In genomic region chr7:139566075-139566474, GRCh38 we compare ENCODE assay signal across 16 cellular contexts. TPM values are rescaled to one million over a fixed set of nuclear protein-coding genes. Genes with fewer than 3 reads are reported as not detected.
DNase-seq lines count a peak whose midpoint lies in the region; ATAC-seq, FAIRE-seq and TF ChIP-seq lines count a peak whose summit lies in the region.
"Had no signal": no experiment of that assay in that cellular context is flagged by ENCODE, and none has a peak within 500 bp of the region (broad histone marks: within the 10 kb centered on the region; RNA-seq: fewer than 3 reads in every experiment).

No MANE protein-coding gene starts in this region.

- in situ Hi-C loops in HepG2 (cut with HindIII; ENCODE audit: extremely low pct_ligation_motif_present, low pct_unique_long_range_greater_than_20kb), result no loop called here

- no peak for FAIRE-seq in HepG2 (lab: Jason Lieb, UNC)
- FAIRE-seq: A549, K562, RCC 7860 had no signal

- POLR2A ChIA-PET in HepG2 (lab: Yijun Ruan, JAX), result no interaction called here

- no TSS peak for BruUV-seq in HepG2 (replicated peaks; lab: Mats Ljungman, UMichigan)

- H3K79me2 ChIP-seq in HepG2 (ENCODE audit: insufficient read depth, low read length), result no peaks in the 10 kb centered on the region

- no peaks in the 10 kb centered on the region for H3K27me3 ChIP-seq in HepG2 (ENCODE audit: control insufficient read depth in 1 of 2, insufficient read depth in 2 of 2, low read length in 2 of 2)
- H3K27me3 ChIP-seq in right lobe of liver, result no peaks in the 10 kb centered on the region
- no peaks in the 10 kb centered on the region for H3K27me3 ChIP-seq in neuronal stem cell (ENCODE audit: control insufficient read depth in 3 of 3, insufficient read depth in 3 of 3, low read depth in 1 of 3, low read length in 3 of 3)
- H3K27me3 ChIP-seq in dorsolateral prefrontal cortex, result no peaks in the 10 kb centered on the region
- H3K27me3 ChIP-seq: BLaER1 treated with 17β-estradiol and CSF1 and Interleukin-3, amounts not matched to agents 10 nM and 100 nM had no signal

- H3K9ac ChIP-seq in HepG2 (ENCODE audit: insufficient read depth, low read depth, low read length), result no peak overlapping the region
- H3K9ac ChIP-seq in neuronal stem cell (ENCODE audit: low read depth, low read length, poor library complexity), result no peak overlapping the region
- H3K9ac ChIP-seq: BLaER1 treated with 17β-estradiol and CSF1 and Interleukin-3, amounts not matched to agents 10 nM and 100 nM had no signal

- CTCF ChIA-PET in HepG2 (lab: Yijun Ruan, JAX; ENCODE audit: low intra/inter-chr PET ratio, low total read pairs), result no interaction called here

- H2AK5ac ChIP-seq in neuronal stem cell (ENCODE audit: low read depth, low read length), result no peak overlapping the region

- H4K20me1 ChIP-seq in HepG2 (ENCODE audit: insufficient read depth, low read length), result peaks cover 3% of the 10 kb centered on the region; the same call in 1 of the 2 replicates

- WGBS in HepG2 (ENCODE audit: low lambda C conversion rate), result 94% methylated on average over 6 of the region's 6 CpGs
- WGBS in right lobe of liver (ENCODE audit: insufficient coverage, low coverage, low lambda C conversion rate, missing lambda C conversion rate), result 92% methylated on average over 2 of the region's 6 CpGs
- no CpG with 5 or more reads among the region's 6 CpGs for WGBS in neuronal stem cell (ENCODE audit: extremely low coverage in 2 of 2, insufficient read length in 2 of 2, insufficient replicate concordance in 1 of 2), 2 donors

- TF ChIP-seq POLR2A in HepG2 (IDR thresholded peaks at IDR 0.05; ENCODE audit: insufficient read depth in 1 of 2, low read depth in 2 of 2, low read length in 2 of 2), result no peak
- TF ChIP-seq POLR2A in right lobe of liver (IDR thresholded peaks at IDR 0.05), result no peak

- peaks cover 38% of the 10 kb centered on the region for H3K4me1 ChIP-seq in HepG2 (ENCODE audit: insufficient read depth, low read length)
- H3K4me1 ChIP-seq in right lobe of liver, result no peaks in the 10 kb centered on the region
- peaks cover 0 to 13% of the 10 kb centered on the region in 2 donors for H3K4me1 ChIP-seq in neuronal stem cell (ENCODE audit: control insufficient read depth in 2 of 2, insufficient read depth in 1 of 2, low read depth in 1 of 2, low read length in 2 of 2)
- H3K4me1 ChIP-seq: A549 had no signal

- TF ChIP-seq CTCF in HepG2 (CRISPR knock-in tag; IDR thresholded peaks at IDR 0.05), result no peak
- TF ChIP-seq CTCF in right lobe of liver (IDR thresholded peaks at IDR 0.05), result no peak
- no peak for TF ChIP-seq CTCF in coronary artery (IDR thresholded peaks at IDR 0.05)
- TF ChIP-seq CTCF in dorsolateral prefrontal cortex (IDR thresholded peaks at IDR 0.05 in 54 of 56, conservative IDR thresholded peaks at IDR 0.05 in 2 of 56; ENCODE audit: low read depth in 1 of 56, partially characterized antibody in 56 of 56), result no peak

- H2BK12ac ChIP-seq in neuronal stem cell (ENCODE audit: low read length), result no peak overlapping the region

- H3K4me2 ChIP-seq in HepG2 (ENCODE audit: low read depth, low read length) (no peak overlapping the region), neuronal stem cell (ENCODE audit: insufficient read depth, low read length, poor library complexity, severe bottlenecking) (no peak overlapping the region)
- H3K4me2 ChIP-seq: A549; BLaER1 treated with 17β-estradiol and CSF1 and Interleukin-3, amounts not matched to agents 10 nM and 100 nM had no signal

- H2BK5ac ChIP-seq in neuronal stem cell (ENCODE audit: low read length), result no peak overlapping the region

- H3K4ac ChIP-seq in neuronal stem cell (ENCODE audit: low read length), result no peak overlapping the region

- peak overlapping the region; percentile 77 for H3K18ac ChIP-seq in neuronal stem cell (ENCODE audit: low read length)

- H2BK15ac ChIP-seq in neuronal stem cell (ENCODE audit: low read length), result no peak overlapping the region

- H3K9me3 ChIP-seq in HepG2 (ENCODE audit: low read length) (no peaks in the 10 kb centered on the region), right lobe of liver (no peaks in the 10 kb centered on the region), neuronal stem cell (replicated peaks in 1 of 2; ENCODE audit: control insufficient read depth in 2 of 2, insufficient read depth in 1 of 2, low read depth in 1 of 2, low read length in 2 of 2) (peaks cover 0 to 2% of the 10 kb centered on the region in 2 donors)
- H3K9me3 ChIP-seq: A549; BLaER1 treated with 17β-estradiol and CSF1 and Interleukin-3, amounts not matched to agents 10 nM and 100 nM; Caco-2 had no signal

- no peak overlapping the region for H3K14ac ChIP-seq in neuronal stem cell (ENCODE audit: low read length)

- no peak overlapping the region for H3K27ac ChIP-seq in HepG2 (ENCODE audit: extremely low read length, insufficient read depth, low read length)
- no peak overlapping the region for H3K27ac ChIP-seq in right lobe of liver
- H3K27ac ChIP-seq in coronary artery, result no peak overlapping the region
- peak overlapping the region; percentile 11 for H3K27ac ChIP-seq in neuronal stem cell (replicated peaks; ENCODE audit: low read length)
- peak overlapping the region in 5 of 59 donors; percentile 9 to 40 (median 24) for H3K27ac ChIP-seq in dorsolateral prefrontal cortex
- H3K27ac ChIP-seq: A549 had no signal

- intact Hi-C loops in HepG2 (cut with micrococcal nuclease; ENCODE audit: unreplicated experiment), result no loop called here
- intact Hi-C loops in right lobe of liver (cut with DNase I), result no loop called here
- intact Hi-C loops in posterior vena cava (cut with DNase I), result no loop called here
- intact Hi-C loops in dorsolateral prefrontal cortex (cut with DNase I), result loop anchor here (5.0 to 10.0 kb wide), 2 partner anchors 59 to 131 kb away; no protein-coding TSS in a partner anchor

- no peak overlapping the region for H2BK120ac ChIP-seq in neuronal stem cell (ENCODE audit: low read depth, low read length)

- ATAC-seq in HepG2 (peak; percentile 11; the same call in 1 of the 3 replicates), right lobe of liver (no peak), GM18519 (IDR thresholded peaks at IDR 0.05; ENCODE audit: low FRiP score, unreplicated experiment) (no peak)
- ATAC-seq: A549, K562 had no signal

- no peak for DNase-seq in HepG2 (ENCODE audit: low spot score)
- no peak for DNase-seq in right lobe of liver
- peak; percentile 33 for DNase-seq in coronary artery (ENCODE audit: low spot score)
- no peak for DNase-seq in neuronal stem cell (ENCODE audit: low spot score)
- no peak for DNase-seq in posterior vena cava (ENCODE audit: low spot score)
- DNase-seq in dorsolateral prefrontal cortex, result no peak
- DNase-seq: DMS53, NCI-H187, NCI-H526 treated with DMSO at 0.1 percent for 48 hours, SHP77 treated with DMSO at 0.1 percent for 48 hours had no signal

- TF ChIP-seq RAD21 in HepG2 (CRISPR knock-in tag; IDR thresholded peaks at IDR 0.05), result no peak

- peak overlapping the region; percentile 62 for H4K91ac ChIP-seq in neuronal stem cell (ENCODE audit: low read depth, low read length, poor library complexity)

- H3K79me1 ChIP-seq in neuronal stem cell (ENCODE audit: low read depth, low read length), result no peaks in the 10 kb centered on the region

- no peak overlapping the region for H4K8ac ChIP-seq in neuronal stem cell (ENCODE audit: low read depth, low read length)

- H2AFZ ChIP-seq in HepG2 (ENCODE audit: low read length), result no peak overlapping the region
- H2AFZ ChIP-seq in neuronal stem cell (ENCODE audit: low read length), result no peak overlapping the region

- peaks cover 1 to 2% of the 10 kb centered on the region in 2 experiments; a peak in 3 of 5 replicates for H3K36me3 ChIP-seq in HepG2 (replicated peaks in 1 of 2; ENCODE audit: control insufficient read depth in 1 of 2, insufficient read depth in 2 of 2, low read length in 2 of 2)
- H3K36me3 ChIP-seq in right lobe of liver, result peaks cover 0 to 20% (median 5%) of the 10 kb centered on the region in 4 donors
- H3K36me3 ChIP-seq in neuronal stem cell (replicated peaks in 1 of 2; ENCODE audit: control insufficient read depth in 2 of 2, insufficient read depth in 2 of 2, low read length in 2 of 2), result peaks cover 0 to 40% of the 10 kb centered on the region in 2 donors

- H3K4me3 ChIP-seq in HepG2 (replicated peaks in 1 of 3; ENCODE audit: insufficient read depth in 1 of 3, low read depth in 2 of 3, low read length in 3 of 3) (no peak overlapping the region), right lobe of liver (no peak overlapping the region), coronary artery (no peak overlapping the region), neuronal stem cell (ENCODE audit: low read length in 2 of 2) (no peak overlapping the region), dorsolateral prefrontal cortex (no peak overlapping the region)
- H3K4me3 ChIP-seq: A549; BLaER1 treated with 17β-estradiol and CSF1 and Interleukin-3, amounts not matched to agents 10 nM and 100 nM; K562 had no signal

- no peak for TF ChIP-seq EP300 in HepG2 (IDR thresholded peaks at IDR 0.05; ENCODE audit: low read depth in 2 of 2, low read length in 2 of 2)
- TF ChIP-seq EP300 in HepG2 (CRISPR knock-in tag; IDR thresholded peaks at IDR 0.05; ENCODE audit: borderline replicate concordance), result no peak

- H3K23ac ChIP-seq in neuronal stem cell (ENCODE audit: low read depth, low read length, poor library complexity), result no peak overlapping the region

RNA-seq across cellular contexts. Expression of gene CLEC2L, which starts 42.6 kb away (rescaled TPM):
- total RNA-seq in HepG2 (2016; rRNA removed; fragmentation: Illumina TruSeq; extraction: Trizol) (0.20 TPM in 2 replicates), right lobe of liver (not detected), posterior vena cava (under 1 TPM in 1 of 2 donors, not detected in 1; 0.57 TPM), dorsolateral prefrontal cortex (10 to 100 TPM in 119 of 120 experiments, 1 to 10 TPM in 1; 9.6 to 68.0 (median 36.9) TPM)
- 0.20 and 0.26 TPM in 2 replicates for total RNA-seq in HepG2 (2016; cell fraction: cytosol; rRNA removed; fragmentation: Illumina TruSeq; extraction: Trizol; ENCODE audit: low read depth)
- 0.18 and 0.26 TPM in 2 replicates for total RNA-seq in HepG2 (2016; cell fraction: insoluble cytoplasmic fraction; rRNA removed; fragmentation: Illumina TruSeq; extraction: Trizol)
- 0.45 TPM in 1 of 2 replicates, not detected in the other for total RNA-seq in HepG2 (2016; cell fraction: membrane; rRNA removed; fragmentation: Illumina TruSeq; extraction: Trizol)
- not detected in 2 replicates for total RNA-seq in HepG2 (2016; cell fraction: nucleus; rRNA removed; fragmentation: Illumina TruSeq; extraction: Trizol)
- 0.25 and 0.56 TPM in 2 replicates for polyA plus RNA-seq in HepG2 (2011; rRNA removed)
- 0.28 and 0.48 TPM in 2 replicates for polyA plus RNA-seq in HepG2 (2011; cell fraction: cytosol; rRNA removed)
- 0.23 and 0.24 TPM in 2 replicates for polyA plus RNA-seq in HepG2 (2011; cell fraction: nucleus; rRNA removed)
- polyA plus RNA-seq in HepG2 (2012), result not detected in 2 replicates
- 0.07 and 0.22 TPM in 2 replicates for polyA plus RNA-seq in HepG2 (2016; cell fraction: cytosol; fragmentation: Illumina TruSeq; extraction: Trizol; ENCODE audit: low read depth)
- 0.29 and 0.39 TPM in 2 replicates for polyA plus RNA-seq in HepG2 (2016; cell fraction: insoluble cytoplasmic fraction; fragmentation: Illumina TruSeq; extraction: Trizol; ENCODE audit: low read depth)
- 0.48 and 0.54 TPM in 2 replicates for polyA plus RNA-seq in HepG2 (2016; cell fraction: membrane; fragmentation: Illumina TruSeq; extraction: Trizol; ENCODE audit: low read depth)
- 0.59 TPM in 1 of 2 replicates, not detected in the other for polyA plus RNA-seq in HepG2 (2016; cell fraction: nucleus; fragmentation: Illumina TruSeq; extraction: Trizol; ENCODE audit: insufficient read depth, low read depth)
- 0.70 TPM in 1 of 2 replicates, not detected in the other for polyA minus RNA-seq in HepG2 (2011; rRNA and poly(A)+ RNA removed; ENCODE audit: low replicate concordance)
- not detected in 2 replicates for polyA minus RNA-seq in HepG2 (2011; cell fraction: cytosol; rRNA and poly(A)+ RNA removed)
- not detected in 2 replicates for polyA minus RNA-seq in HepG2 (2011; cell fraction: nucleus; rRNA and poly(A)+ RNA removed)
- 1.5 TPM for polyA plus RNA-seq in neuronal stem cell (2013, experiment 1 of 2)
- polyA plus RNA-seq in neuronal stem cell (2013, experiment 2 of 2), result 1.6 TPM
- total RNA-seq: Caco-2 had no signal

Comparison
In these comparisons a context has a peak if more than half of its experiments do, and no peak if none do; other contexts are left out.
1. RNA of gene CLEC2L, which starts 42.6 kb away (total RNA-seq): 9.6 to 68.0 TPM in dorsolateral prefrontal cortex; 0.57 TPM in posterior vena cava, 0.18 to 0.45 TPM in HepG2 and not detected in right lobe of liver; every median in the first group is over 4 times any median in the second.
2. intact Hi-C loops: an anchor here in dorsolateral prefrontal cortex (5.0 to 10.0 kb wide); none called in HepG2, right lobe of liver and posterior vena cava.